In the genomic region with DNA sequence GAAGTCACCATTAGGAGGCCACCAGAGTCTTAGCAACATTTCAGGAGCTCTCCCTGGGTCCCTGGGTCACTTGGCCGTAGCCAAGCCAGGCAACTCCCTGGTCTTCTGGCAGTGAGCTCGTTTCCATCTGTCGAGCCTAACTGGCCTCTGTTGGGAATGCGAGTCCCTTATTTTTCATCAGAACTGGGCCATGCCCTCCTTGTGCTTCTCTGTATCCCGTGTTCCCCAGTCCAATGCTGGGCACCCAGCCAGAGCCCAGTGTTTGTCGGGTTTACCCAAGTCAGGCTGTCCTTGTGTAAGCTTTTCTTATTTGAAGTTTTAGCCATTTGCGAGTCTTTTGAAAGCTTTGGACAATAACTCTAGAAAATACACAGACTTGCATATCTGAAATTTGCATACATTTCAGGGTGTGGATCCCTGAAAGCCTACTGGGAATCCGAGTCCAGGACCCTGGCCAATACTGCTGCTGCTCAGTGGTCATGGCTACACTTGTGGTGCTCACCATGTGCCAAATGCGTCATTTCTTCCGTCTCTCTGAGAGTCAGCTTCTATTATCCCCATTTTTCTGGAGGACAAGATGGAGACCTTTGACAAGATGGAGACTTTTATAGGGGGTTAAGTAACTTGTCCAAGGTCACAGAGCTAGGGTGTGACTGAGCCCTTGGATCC, we compare ENCODE assay signal across 1 cellular context.
TF ChIP-seq lines count a peak whose summit lies in the region.

No MANE protein-coding gene starts in this region.

TF ChIP-seq in IMR-90, 13 proteins besides CTCF, POLR2A, EP300 and RAD21 (continued from another document):
- TF ChIP-seq, protein P1, sequence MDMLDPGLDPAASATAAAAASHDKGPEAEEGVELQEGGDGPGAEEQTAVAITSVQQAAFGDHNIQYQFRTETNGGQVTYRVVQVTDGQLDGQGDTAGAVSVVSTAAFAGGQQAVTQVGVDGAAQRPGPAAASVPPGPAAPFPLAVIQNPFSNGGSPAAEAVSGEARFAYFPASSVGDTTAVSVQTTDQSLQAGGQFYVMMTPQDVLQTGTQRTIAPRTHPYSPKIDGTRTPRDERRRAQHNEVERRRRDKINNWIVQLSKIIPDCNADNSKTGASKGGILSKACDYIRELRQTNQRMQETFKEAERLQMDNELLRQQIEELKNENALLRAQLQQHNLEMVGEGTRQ (IDR thresholded peaks at IDR 0.05; ENCODE audit: low read depth, low read length) = no peak
- TF ChIP-seq CHD1 (IDR thresholded peaks at IDR 0.05; ENCODE audit: low read depth, low read length) = no peak
- TF ChIP-seq CEBPB (IDR thresholded peaks at IDR 0.05; ENCODE audit: low read depth, low read length) = no peak
- TF ChIP-seq MXI1 (IDR thresholded peaks at IDR 0.05; ENCODE audit: borderline replicate concordance, low read depth, low read length) = no peak
- TF ChIP-seq RFX5 (IDR thresholded peaks at IDR 0.05; ENCODE audit: low read depth, low read length) = no peak
- no peak for TF ChIP-seq SMC3 (IDR thresholded peaks at IDR 0.05; ENCODE audit: low read depth, low read length)
- TF ChIP-seq BHLHE40 (IDR thresholded peaks at IDR 0.05; ENCODE audit: low read depth, low read length) = no peak
- no peak for TF ChIP-seq RCOR1 (IDR thresholded peaks at IDR 0.05; ENCODE audit: insufficient replicate concordance, low read length)
- no peak for TF ChIP-seq FOS (IDR thresholded peaks at IDR 0.05; ENCODE audit: low read depth, low read length)
